Comparison of ENCODE assay signal across 8 cellular contexts in genomic region chr20:34709836-34710567, GRCh38. TPM values are rescaled to one million over a fixed set of nuclear protein-coding genes. Genes with fewer than 3 reads are reported as not detected.
DNase-seq lines count a peak whose midpoint lies in the region; ATAC-seq, FAIRE-seq and TF ChIP-seq lines count a peak whose summit lies in the region.

No MANE protein-coding gene starts in this region.

- H3K9ac ChIP-seq in OCI-LY1 (ENCODE audit: low read length): peak overlapping the region; percentile 65
- H3K9ac ChIP-seq in skeletal muscle tissue (ENCODE audit: low read depth in 1 of 3, low read length in 3 of 3): peak overlapping the region; percentile 74 to 85 (median 76)

- peak; percentile 27 for ATAC-seq in HG03457 (IDR thresholded peaks at IDR 0.05; ENCODE audit: unreplicated experiment)
- ATAC-seq in body of pancreas: peak; percentile 79

- H3K4me1 ChIP-seq in OCI-LY1 (ENCODE audit: insufficient read depth, low read length, severe bottlenecking) (peaks cover 16% of the 10 kb centered on the region), body of pancreas (peaks cover 28% of the 10 kb centered on the region), skeletal muscle tissue (ENCODE audit: control insufficient read depth in 3 of 3, insufficient read depth in 3 of 3, low read length in 3 of 3) (peaks cover 31 to 69% (median 48%) of the 10 kb centered on the region in 3 donors)

- peak; percentile 43 for DNase-seq in DMS 273 treated with DMSO at 0.1 percent for 48 hours (lab: John Stamatoyannopoulos, UW)
- DNase-seq in GM19239 (ENCODE audit: insufficient read length, low spot score): peak; percentile 83
- DNase-seq in body of pancreas: peak; percentile 70 to 79 (median 78)
- DNase-seq in iPS-NIHi11 (ENCODE audit: low spot score): peak; percentile 90
- DNase-seq in NCI-H82 (lab: John Stamatoyannopoulos, UW): no peak

- H3K36me3 ChIP-seq in OCI-LY1 (ENCODE audit: insufficient read depth, low read length) (peaks cover 7% of the 10 kb centered on the region; the same call in 1 of the 2 replicates), body of pancreas (replicated peaks in 1 of 2; ENCODE audit: insufficient read depth in 1 of 2, low read depth in 2 of 2) (peaks cover 0 to 5% of the 10 kb centered on the region in 2 donors), skeletal muscle tissue (ENCODE audit: control insufficient read depth in 3 of 3, insufficient read depth in 3 of 3, low read length in 3 of 3) (peaks cover 0 to 27% (median 24%) of the 10 kb centered on the region in 3 donors)

- WGBS in body of pancreas, 2 donors: 2 to 3% methylated on average over 17 to 61 of the region's 61 CpGs

- H3K4me3 ChIP-seq in OCI-LY1 (ENCODE audit: low read depth, low read length, poor library complexity, severe bottlenecking) (peak overlapping the region; percentile 70), body of pancreas (peak overlapping the region; percentile 57 to 60), skeletal muscle tissue (ENCODE audit: low read length in 3 of 3) (peak overlapping the region; percentile 70 to 76 (median 70))

- peak overlapping the region; percentile 86 for H3K4me2 ChIP-seq in OCI-LY1 (ENCODE audit: low read length)

- intact Hi-C loops in body of pancreas (cut with DNase I): no loop called here

- H3K9me2 ChIP-seq in OCI-LY1 (ENCODE audit: low read depth, low read length): no peaks in the 10 kb centered on the region

- no peaks in the 10 kb centered on the region for H3K79me2 ChIP-seq in OCI-LY1 (ENCODE audit: insufficient read depth, low read length)

- TF ChIP-seq CTCF in OCI-LY1 (IDR thresholded peaks at IDR 0.05; ENCODE audit: low read length) (peak; percentile 63), body of pancreas (IDR thresholded peaks at IDR 0.05) (peak in 4 of 7 experiments; percentile 24 to 38 (median 25))

- FAIRE-seq in GM19239 (lab: Jason Lieb, UNC): no peak

- no peaks in the 10 kb centered on the region for H3F3A ChIP-seq in OCI-LY1 (ENCODE audit: insufficient read depth, low read length)

- H3K27me3 ChIP-seq in OCI-LY1 (ENCODE audit: insufficient read depth, low read length): no peaks in the 10 kb centered on the region
- no peaks in the 10 kb centered on the region for H3K27me3 ChIP-seq in body of pancreas
- H3K27me3 ChIP-seq in skeletal muscle tissue (ENCODE audit: control insufficient read depth in 3 of 3, insufficient read depth in 3 of 3, low read length in 3 of 3): no peaks in the 10 kb centered on the region

- no peaks in the 10 kb centered on the region for H4K20me1 ChIP-seq in OCI-LY1 (ENCODE audit: insufficient read depth, low read length)

- H3K27ac ChIP-seq in OCI-LY1 (ENCODE audit: low read depth, low read length, poor library complexity, severe bottlenecking) (no peak overlapping the region), body of pancreas (peak overlapping the region; percentile 33 to 91 (median 74)), skeletal muscle tissue (ENCODE audit: low read depth, low read length) (peak overlapping the region; percentile 80)

- TF ChIP-seq POLR2A in body of pancreas (IDR thresholded peaks at IDR 0.05): no peak

- H3K9me3 ChIP-seq in OCI-LY1 (ENCODE audit: low read length) (no peaks in the 10 kb centered on the region), body of pancreas (no peaks in the 10 kb centered on the region), skeletal muscle tissue (ENCODE audit: control insufficient read depth in 3 of 3, low read length in 3 of 3) (no peaks in the 10 kb centered on the region)

- no peak overlapping the region for H2AFZ ChIP-seq in OCI-LY1 (ENCODE audit: low read length)

RNA-seq across cellular contexts. Expression of gene TP53INP2, which starts 5.9 kb away (rescaled TPM):
- total RNA-seq in body of pancreas (10 to 100 TPM in 1 of 2 donors, 1 to 10 TPM in 1; 3.4 to 12.2 TPM), skeletal muscle tissue (1.0 TPM)

RNA-seq across cellular contexts. Expression of gene PIGU, which starts 33.1 kb away (rescaled TPM):
- 10 to 100 TPM in 1 of 2 donors, 1 to 10 TPM in 1; 4.4 to 14.8 TPM for total RNA-seq in body of pancreas
- total RNA-seq in skeletal muscle tissue: 11.0 TPM
